35 cellular contexts compared by ENCODE assay signal in the genomic region with DNA sequence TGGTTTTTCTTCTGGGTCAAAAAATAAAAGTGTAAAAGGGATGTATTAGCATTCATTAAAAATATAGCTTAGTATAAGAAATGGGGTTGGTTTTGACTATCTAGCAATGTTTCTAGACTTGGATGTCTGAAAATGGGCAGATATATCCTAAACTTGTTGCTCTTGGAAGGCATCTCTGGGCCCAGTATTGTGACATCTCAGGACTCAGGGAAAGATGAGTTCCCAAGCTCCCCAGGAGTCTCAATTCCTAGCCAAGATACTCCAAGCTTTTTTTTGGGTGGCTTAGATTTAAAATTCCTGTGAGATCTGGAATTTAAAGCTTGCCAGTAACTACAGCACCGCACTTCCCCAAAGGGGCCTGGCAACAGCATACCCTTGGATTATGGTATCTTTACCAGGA.
"Had no signal": no experiment of that assay in that cellular context is flagged by ENCODE, and none has a peak within 500 bp of the region (broad histone marks: within the 10 kb centered on the region; RNA-seq: fewer than 3 reads in every experiment).

No MANE protein-coding gene starts in this region.

- H3K36me3 ChIP-seq: breast epithelium had no signal

- H3K9me3 Mint-ChIP-seq: activated B cell treated with CpG ODN at 0.5 μM for 24 hours; activated CD4-positive, alpha-beta memory T cell treated with anti-CD3 and anti-CD28 coated beads, Interleukin-2, amount 10 ng/mL, durations not matched to agents 7 days and 5 days; activated CD4-positive, alpha-beta T cell treated with anti-CD3 and anti-CD28 coated beads, Interleukin-2, amount 10 ng/mL, durations not matched to agents 7 days and 5 days; activated naive CD4-positive, alpha-beta T cell treated with anti-CD3 and anti-CD28 coated beads, Interleukin-2, amount 10 ng/mL, durations not matched to agents 7 days and 5 days; activated naive CD4-positive, alpha-beta T cell treated with anti-CD3 and anti-CD28 coated beads, Interleukin-2, amount 50 U/mL, for 24 hours; activated naive CD8-positive, alpha-beta T cell treated with anti-CD3 and anti-CD28 coated beads, Interleukin-2, amount 10 ng/mL, durations not matched to agents 7 days and 5 days; activated naive CD8-positive, alpha-beta T cell treated with anti-CD3 and anti-CD28 coated beads, Interleukin-2, amount 50 U/mL, for 24 hours; activated T-cell treated with anti-CD3 and anti-CD28 coated beads, Interleukin-2, amount 50 U/mL, for 24 hours; activated T-helper 2 cell treated with anti-CD3 and anti-CD28 coated beads, Interferon-gamma antibody, Interleukin-2, Interleukin-4, amounts not matched to agents 10 μg/mL and 5 μg/mL and 100 μg/mL, durations not matched to agents 14 hours and 24 hours and 36 hours; central memory CD8-positive, alpha-beta T cell; T-helper 1 cell treated with Interleukin-12 subunit alpha and Interleukin-12 subunit beta and Interleukin-4 antibody, amounts not matched to agents 30 μg/mL and 1 μg/mL, for 36 hours; T-helper 2 cell treated with Interferon-gamma antibody and Interleukin-4, amounts not matched to agents 5 μg/mL and 100 μg/mL, for 36 hours had no signal

- H3K36me3 Mint-ChIP-seq: activated CD8-positive, alpha-beta memory T cell treated with anti-CD3 and anti-CD28 coated beads, Interleukin-2, amount 10 ng/mL, durations not matched to agents 7 days and 5 days; activated naive CD4-positive, alpha-beta T cell treated with anti-CD3 and anti-CD28 coated beads, Interleukin-2, amount 10 ng/mL, durations not matched to agents 7 days and 5 days; activated naive CD8-positive, alpha-beta T cell treated with anti-CD3 and anti-CD28 coated beads, Interleukin-2, amount 10 ng/mL, durations not matched to agents 7 days and 5 days had no signal

- H3K4me3 ChIP-seq: body of pancreas, breast epithelium had no signal

- H3K4me3 Mint-ChIP-seq: activated B cell treated with CpG ODN at 0.5 μM for 24 hours; activated CD4-positive, alpha-beta memory T cell treated with anti-CD3 and anti-CD28 coated beads, Interleukin-2, amount 10 ng/mL, durations not matched to agents 7 days and 5 days; activated CD4-positive, alpha-beta T cell treated with anti-CD3 and anti-CD28 coated beads, Interleukin-2, amount 10 ng/mL, durations not matched to agents 7 days and 5 days; activated CD8-positive, alpha-beta memory T cell treated with anti-CD3 and anti-CD28 coated beads, Interleukin-2, amount 10 ng/mL, durations not matched to agents 7 days and 5 days; activated CD8-positive, alpha-beta T cell treated with anti-CD3 and anti-CD28 coated beads, Interleukin-2, amount 10 ng/mL, durations not matched to agents 7 days and 5 days; activated naive CD4-positive, alpha-beta T cell treated with anti-CD3 and anti-CD28 coated beads, Interleukin-2, amount 10 ng/mL, durations not matched to agents 7 days and 5 days; activated naive CD4-positive, alpha-beta T cell treated with anti-CD3 and anti-CD28 coated beads, Interleukin-2, amount 50 U/mL, for 24 hours; activated naive CD8-positive, alpha-beta T cell; activated naive CD8-positive, alpha-beta T cell treated with anti-CD3 and anti-CD28 coated beads, Interleukin-2, amount 10 ng/mL, durations not matched to agents 7 days and 5 days; activated naive CD8-positive, alpha-beta T cell treated with anti-CD3 and anti-CD28 coated beads, Interleukin-2, amount 50 U/mL, for 24 hours; activated T-cell treated with anti-CD3 and anti-CD28 coated beads, Interleukin-2, amount 50 U/mL, for 24 hours; central memory CD8-positive, alpha-beta T cell; T-helper 1 cell treated with Interleukin-12 subunit alpha and Interleukin-12 subunit beta and Interleukin-4 antibody, amounts not matched to agents 30 μg/mL and 1 μg/mL, for 36 hours; T-helper 2 cell treated with Interferon-gamma antibody and Interleukin-4, amounts not matched to agents 5 μg/mL and 100 μg/mL, for 36 hours had no signal

- H3K9me3 ChIP-seq: body of pancreas, breast epithelium had no signal

- DNase-seq: activated B cell treated with CpG ODN at 0.5 μM for 24 hours; activated CD4-positive, alpha-beta memory T cell treated with anti-CD3 and anti-CD28 coated beads, Interleukin-2, amount 10 ng/mL, durations not matched to agents 7 days and 5 days; activated CD4-positive, alpha-beta T cell treated with anti-CD3 and anti-CD28 coated beads for 48 hours; activated CD4-positive, alpha-beta T cell treated with anti-CD3 and anti-CD28 coated beads, Interleukin-2, amount 10 ng/mL, durations not matched to agents 7 days and 5 days; activated CD4-positive, alpha-beta T cell treated with anti-CD3 and anti-CD28 coated beads, Interleukin-2, amount 50 U/mL, for 48 hours; activated CD4-positive, CD25-positive, alpha-beta regulatory T cell treated with anti-CD3 and anti-CD28 coated beads, Interleukin-2, amount 50 U/mL, for 72 hours; activated CD8-positive, alpha-beta memory T cell treated with anti-CD3 and anti-CD28 coated beads for 24 hours; activated CD8-positive, alpha-beta memory T cell treated with anti-CD3 and anti-CD28 coated beads, Interleukin-2, amount 10 ng/mL, durations not matched to agents 7 days and 5 days; activated CD8-positive, alpha-beta memory T cell treated with anti-CD3 and anti-CD28 coated beads, Interleukin-2, amount 50 U/mL, for 48 hours; activated CD8-positive, alpha-beta T cell treated with anti-CD3 and anti-CD28 coated beads, Interleukin-2, amount 10 ng/mL, durations not matched to agents 7 days and 5 days; activated effector memory CD4-positive, alpha-beta T cell treated with Interleukin-2 at 50 U/mL for 16 hours; activated gamma-delta T cell; activated naive CD4-positive, alpha-beta T cell treated with anti-CD3 and anti-CD28 coated beads, Interleukin-2, amount 10 ng/mL, durations not matched to agents 7 days and 5 days; activated naive CD4-positive, alpha-beta T cell treated with Interleukin-2 at 50 U/mL for 16 hours; activated naive CD8-positive, alpha-beta T cell treated with anti-CD3 and anti-CD28 coated beads, Interleukin-2, amount 10 ng/mL, durations not matched to agents 7 days and 5 days; activated naive CD8-positive, alpha-beta T cell treated with anti-CD3 and anti-CD28 coated beads, Interleukin-2, amount 50 U/mL, for 24 hours; activated T-cell treated with anti-CD3 and anti-CD28 coated beads, Interleukin-2, amount 50 U/mL, for 24 hours; activated T-cell treated with anti-CD3 and anti-CD28 coated beads, Interleukin-2, amount 50 U/mL, for 48 hours; amygdala; anterior cingulate cortex; body of pancreas; brain microvascular endothelial cell; cerebellar nuclear complex; SW 1271; T-helper 1 cell; T-helper 2 cell; T-helper 9 cell had no signal

- H3K4me1 Mint-ChIP-seq: activated B cell treated with CpG ODN at 0.5 μM for 24 hours; activated CD4-positive, alpha-beta memory T cell treated with anti-CD3 and anti-CD28 coated beads, Interleukin-2, amount 10 ng/mL, durations not matched to agents 7 days and 5 days; activated CD4-positive, alpha-beta T cell treated with anti-CD3 and anti-CD28 coated beads, Interleukin-2, amount 10 ng/mL, durations not matched to agents 7 days and 5 days; activated CD8-positive, alpha-beta memory T cell treated with anti-CD3 and anti-CD28 coated beads, Interleukin-2, amount 10 ng/mL, durations not matched to agents 7 days and 5 days; activated naive CD4-positive, alpha-beta T cell treated with anti-CD3 and anti-CD28 coated beads, Interleukin-2, amount 10 ng/mL, durations not matched to agents 7 days and 5 days; activated naive CD4-positive, alpha-beta T cell treated with anti-CD3 and anti-CD28 coated beads, Interleukin-2, amount 50 U/mL, for 24 hours; activated naive CD8-positive, alpha-beta T cell treated with anti-CD3 and anti-CD28 coated beads, Interleukin-2, amount 10 ng/mL, durations not matched to agents 7 days and 5 days; activated naive CD8-positive, alpha-beta T cell treated with anti-CD3 and anti-CD28 coated beads, Interleukin-2, amount 50 U/mL, for 24 hours; central memory CD8-positive, alpha-beta T cell had no signal

- H3K27ac Mint-ChIP-seq: activated B cell treated with CpG ODN at 0.5 μM for 24 hours; activated CD4-positive, alpha-beta memory T cell treated with anti-CD3 and anti-CD28 coated beads, Interleukin-2, amount 10 ng/mL, durations not matched to agents 7 days and 5 days; activated CD4-positive, alpha-beta T cell treated with anti-CD3 and anti-CD28 coated beads, Interleukin-2, amount 10 ng/mL, durations not matched to agents 7 days and 5 days; activated CD8-positive, alpha-beta memory T cell treated with anti-CD3 and anti-CD28 coated beads, Interleukin-2, amount 10 ng/mL, durations not matched to agents 7 days and 5 days; activated CD8-positive, alpha-beta T cell treated with anti-CD3 and anti-CD28 coated beads, Interleukin-2, amount 10 ng/mL, durations not matched to agents 7 days and 5 days; activated naive CD4-positive, alpha-beta T cell treated with anti-CD3 and anti-CD28 coated beads, Interleukin-2, amount 10 ng/mL, durations not matched to agents 7 days and 5 days; activated naive CD4-positive, alpha-beta T cell treated with anti-CD3 and anti-CD28 coated beads, Interleukin-2, amount 50 U/mL, for 24 hours; activated naive CD8-positive, alpha-beta T cell; activated naive CD8-positive, alpha-beta T cell treated with anti-CD3 and anti-CD28 coated beads, Interleukin-2, amount 10 ng/mL, durations not matched to agents 7 days and 5 days; activated naive CD8-positive, alpha-beta T cell treated with anti-CD3 and anti-CD28 coated beads, Interleukin-2, amount 50 U/mL, for 24 hours; activated T-cell treated with anti-CD3 and anti-CD28 coated beads, Interleukin-2, amount 50 U/mL, for 24 hours; activated T-helper 2 cell treated with anti-CD3 and anti-CD28 coated beads, Interferon-gamma antibody, Interleukin-2, Interleukin-4, amounts not matched to agents 10 μg/mL and 5 μg/mL and 100 μg/mL, durations not matched to agents 14 hours and 24 hours and 36 hours; T-helper 1 cell treated with Interleukin-12 subunit alpha and Interleukin-12 subunit beta and Interleukin-4 antibody, amounts not matched to agents 30 μg/mL and 1 μg/mL, for 36 hours; T-helper 2 cell treated with Interferon-gamma antibody and Interleukin-4, amounts not matched to agents 5 μg/mL and 100 μg/mL, for 36 hours had no signal

- H3K27ac ChIP-seq: body of pancreas, brain microvascular endothelial cell, breast epithelium, VCaP had no signal

- ATAC-seq: activated CD8-positive, alpha-beta memory T cell treated with anti-CD3 and anti-CD28 coated beads, Interleukin-2, amount 10 ng/mL, durations not matched to agents 7 days and 5 days; activated CD8-positive, alpha-beta T cell treated with anti-CD3 and anti-CD28 coated beads, Interleukin-2, amount 10 ng/mL, durations not matched to agents 7 days and 5 days; activated naive CD8-positive, alpha-beta T cell treated with anti-CD3 and anti-CD28 coated beads, Interleukin-2, amount 50 U/mL, for 24 hours; body of pancreas had no signal

- H3K27me3 ChIP-seq: body of pancreas, brain microvascular endothelial cell, breast epithelium had no signal

- H3K4me1 ChIP-seq: body of pancreas, breast epithelium had no signal
